13 cellular contexts compared by ENCODE assay signal in the genomic region with DNA sequence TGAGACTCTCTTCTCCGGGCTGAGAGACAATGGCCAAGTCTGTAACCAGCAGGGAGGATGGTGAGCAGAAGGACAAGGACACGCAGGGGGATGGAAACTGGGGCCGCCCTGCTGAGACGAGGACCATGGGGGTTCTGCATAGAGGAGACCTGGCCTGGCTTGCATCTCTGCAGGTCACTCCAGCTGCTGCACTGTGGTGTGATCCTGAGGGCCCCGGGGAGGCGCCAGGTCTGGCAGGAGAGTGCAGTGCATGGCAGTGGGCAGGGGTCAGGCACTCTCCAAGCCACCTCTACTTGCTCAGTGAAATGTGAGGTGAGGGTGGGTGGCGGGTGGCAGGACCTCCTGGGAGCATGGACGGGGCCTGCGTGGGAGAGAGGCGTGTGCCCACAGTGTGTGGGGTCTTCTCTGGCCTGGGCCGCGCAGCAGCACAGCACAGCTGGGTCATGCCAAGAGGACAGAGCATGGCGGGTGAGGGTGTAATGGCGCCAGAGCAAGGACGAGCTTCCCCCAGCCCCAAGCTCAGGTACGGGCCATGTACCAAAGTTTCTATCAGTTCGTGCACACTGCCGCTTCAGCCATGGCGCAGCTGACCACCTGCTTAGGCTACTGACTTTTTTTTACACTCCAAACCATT. TPM values are rescaled to one million over a fixed set of nuclear protein-coding genes. Genes with fewer than 3 reads are reported as not detected.
DNase-seq lines count a peak whose midpoint lies in the region; ATAC-seq and TF ChIP-seq lines count a peak whose summit lies in the region.
"Had no signal": no experiment of that assay in that cellular context is flagged by ENCODE, and none has a peak within 500 bp of the region (broad histone marks: within the 10 kb centered on the region; RNA-seq: fewer than 3 reads in every experiment).

No MANE protein-coding gene starts in this region.

- no peak overlapping the region for H2AFZ ChIP-seq in hepatocyte

- H3K79me2 ChIP-seq in hepatocyte: no peaks in the 10 kb centered on the region

- no peaks in the 10 kb centered on the region for H3K27me3 ChIP-seq in hepatocyte

- no peaks in the 10 kb centered on the region for H3K36me3 ChIP-seq in hepatocyte (replicated peaks; ENCODE audit: insufficient read depth, low read depth)

- ATAC-seq in stimulated activated naive CD8-positive, alpha-beta T cell treated with anti-CD3 and anti-CD28 coated beads, Interleukin-15, Interleukin-2, amounts not matched to agents 100 U/mL and 50 U/mL, for 24 hours: no peak
- ATAC-seq in natural killer cell: no peak
- ATAC-seq in HG02885 (IDR thresholded peaks at IDR 0.05; ENCODE audit: poor library complexity, unreplicated experiment): no peak
- ATAC-seq in HG02870 (IDR thresholded peaks at IDR 0.05; ENCODE audit: unreplicated experiment): no peak
- ATAC-seq: HCT116 had no signal

- no peaks in the 10 kb centered on the region for H3K9me3 Mint-ChIP-seq in stimulated activated naive CD8-positive, alpha-beta T cell treated with anti-CD3 and anti-CD28 coated beads, Interleukin-15, Interleukin-2, amounts not matched to agents 100 ng/mL and 50 ng/mL, for 24 hours
- H3K9me3 Mint-ChIP-seq in brain (peaks cover 0 to 6% (median 0%) of the 10 kb centered on the region in 5 experiments), natural killer cell (no peaks in the 10 kb centered on the region)

- H3K4me3 Mint-ChIP-seq in stimulated activated naive CD8-positive, alpha-beta T cell treated with anti-CD3 and anti-CD28 coated beads, Interleukin-15, Interleukin-2, amounts not matched to agents 100 ng/mL and 50 ng/mL, for 24 hours: no peak overlapping the region
- H3K4me3 Mint-ChIP-seq in brain: peak overlapping the region in 4 of 5 experiments; percentile 1 to 35 (median 20)
- peak overlapping the region; percentile 77 for H3K4me3 Mint-ChIP-seq in natural killer cell
- H3K4me3 Mint-ChIP-seq: activated naive CD8-positive, alpha-beta T cell had no signal

- TF ChIP-seq CTCF in brain (conservative IDR thresholded peaks at IDR 0.05): no peak
- TF ChIP-seq CTCF in natural killer cell (IDR thresholded peaks at IDR 0.05): no peak
- TF ChIP-seq CTCF in hepatocyte (IDR thresholded peaks at IDR 0.05; ENCODE audit: poor library complexity): no peak

- peaks cover 2% of the 10 kb centered on the region for H4K20me1 ChIP-seq in hepatocyte (ENCODE audit: insufficient read depth, poor library complexity, severe bottlenecking)

- H3K4me1 ChIP-seq in hepatocyte (ENCODE audit: insufficient read depth): no peaks in the 10 kb centered on the region

- no peak overlapping the region for H3K4me3 ChIP-seq in hepatocyte

- 97% methylated on average over 19 of the region's 19 CpGs for WGBS in hepatocyte (ENCODE audit: low lambda C conversion rate, missing lambda C conversion rate)

- peak overlapping the region; percentile 52 for H3K27ac Mint-ChIP-seq in stimulated activated naive CD8-positive, alpha-beta T cell treated with anti-CD3 and anti-CD28 coated beads, Interleukin-15, Interleukin-2, amounts not matched to agents 100 ng/mL and 50 ng/mL, for 24 hours
- H3K27ac Mint-ChIP-seq in brain (peak overlapping the region; percentile 70 to 96 (median 80)), natural killer cell (peak overlapping the region; percentile 97 to 99)
- H3K27ac Mint-ChIP-seq: activated naive CD8-positive, alpha-beta T cell had no signal

- no peaks in the 10 kb centered on the region for H3K9me2 ChIP-seq in hepatocyte (replicated peaks; ENCODE audit: insufficient read depth)

- peaks cover 36% of the 10 kb centered on the region for H3K4me1 Mint-ChIP-seq in stimulated activated naive CD8-positive, alpha-beta T cell treated with anti-CD3 and anti-CD28 coated beads, Interleukin-15, Interleukin-2, amounts not matched to agents 100 ng/mL and 50 ng/mL, for 24 hours (ENCODE audit: low read depth)
- H3K4me1 Mint-ChIP-seq in brain (peaks cover 48% of the 10 kb centered on the region), natural killer cell (peaks cover 62 to 66% of the 10 kb centered on the region in 2 donors)

- H3K36me3 Mint-ChIP-seq in stimulated activated naive CD8-positive, alpha-beta T cell treated with anti-CD3 and anti-CD28 coated beads, Interleukin-15, Interleukin-2, amounts not matched to agents 100 ng/mL and 50 ng/mL, for 24 hours (ENCODE audit: low read depth): peaks cover 72% of the 10 kb centered on the region
- H3K36me3 Mint-ChIP-seq in brain (peaks cover 78% of the 10 kb centered on the region), natural killer cell (peaks cover 14% of the 10 kb centered on the region)

- H3K27ac ChIP-seq in hepatocyte: no peak overlapping the region

- no peaks in the 10 kb centered on the region for H3K9me3 ChIP-seq in hepatocyte (ENCODE audit: low read depth)

- no peaks in the 10 kb centered on the region for H3K27me3 Mint-ChIP-seq in stimulated activated naive CD8-positive, alpha-beta T cell treated with anti-CD3 and anti-CD28 coated beads, Interleukin-15, Interleukin-2, amounts not matched to agents 100 ng/mL and 50 ng/mL, for 24 hours
- no peaks in the 10 kb centered on the region for H3K27me3 Mint-ChIP-seq in brain
- no peaks in the 10 kb centered on the region for H3K27me3 Mint-ChIP-seq in natural killer cell (ENCODE audit: low read depth in 2 of 2)
- H3K27me3 Mint-ChIP-seq: activated naive CD8-positive, alpha-beta T cell had no signal

- no peak overlapping the region for H3K4me2 ChIP-seq in hepatocyte

- intact Hi-C loops in natural killer cell (cut with micrococcal nuclease): no loop called here

- DNase-seq in stimulated activated naive CD8-positive, alpha-beta T cell treated with anti-CD3 and anti-CD28 coated beads, Interleukin-15, Interleukin-2, amounts not matched to agents 100 U/mL and 50 U/mL, for 24 hours: no peak
- DNase-seq in natural killer cell: no peak
- no peak for DNase-seq in mucosa of gallbladder (ENCODE audit: low spot score)
- DNase-seq in hepatocyte (ENCODE audit: low spot score): no peak
- DNase-seq: activated CD4-positive, alpha-beta T cell treated with anti-CD3 and anti-CD28 coated beads for 4 hours; effector CD8-positive, alpha-beta T cell; MM.1S had no signal

RNA-seq across cellular contexts. Expression of a gene that starts 43.1 kb away (rescaled TPM):
- 18.9 TPM for polyA plus RNA-seq in brain (ENCODE audit: insufficient read depth, low read depth, low replicate concordance)
- 100 to 1,000 TPM; 210 to 311 (median 210) TPM for total RNA-seq in natural killer cell
- 31.8 TPM for total RNA-seq in mucosa of gallbladder
- total RNA-seq in hepatocyte: 12.8 and 16.3 TPM in 2 replicates
- polyA plus RNA-seq in hepatocyte: 15.6 and 17.7 TPM in 2 replicates
